16 cellular contexts compared by ENCODE assay signal in the genomic region with DNA sequence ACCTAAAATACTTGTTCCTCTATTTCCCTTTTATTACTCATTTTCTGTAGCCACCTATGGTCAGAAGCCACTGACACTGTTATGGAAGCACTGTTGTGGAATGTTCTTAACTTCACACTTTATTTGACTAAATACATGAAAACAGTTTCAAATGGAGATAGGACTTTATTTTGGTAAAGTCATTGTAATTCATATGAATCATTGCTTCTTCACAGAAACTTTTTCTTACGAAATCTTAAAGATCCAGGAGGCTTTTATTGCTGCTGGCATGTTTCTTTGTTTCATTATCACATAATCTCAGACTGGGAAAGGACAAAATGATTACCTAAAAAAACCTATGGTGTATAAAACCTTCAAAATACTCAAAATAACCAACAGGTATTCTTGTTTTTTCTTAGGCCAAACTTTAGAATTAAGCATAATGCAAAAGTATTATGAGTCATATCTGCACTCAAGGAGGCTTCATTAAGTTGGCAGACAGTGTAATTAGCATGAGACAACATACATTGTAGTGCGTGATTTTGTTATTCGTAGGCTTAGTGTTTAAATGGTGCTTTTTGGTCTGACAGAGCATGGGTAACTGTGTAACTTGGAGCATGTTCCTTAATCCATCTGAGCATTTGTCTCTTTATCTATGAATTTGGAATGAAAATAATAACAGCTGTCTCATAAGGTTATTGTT. TPM values are rescaled to one million over a fixed set of nuclear protein-coding genes. Genes with fewer than 3 reads are reported as not detected.
DNase-seq lines count a peak whose midpoint lies in the region; ATAC-seq and TF ChIP-seq lines count a peak whose summit lies in the region.
"Had no signal": no experiment of that assay in that cellular context is flagged by ENCODE, and none has a peak within 500 bp of the region (broad histone marks: within the 10 kb centered on the region; RNA-seq: fewer than 3 reads in every experiment).

No MANE protein-coding gene starts in this region.

- no peak overlapping the region for H3K23ac ChIP-seq in mesendoderm (ENCODE audit: low read length)

- no peak overlapping the region for H2BK15ac ChIP-seq in mesendoderm (replicated peaks; ENCODE audit: low read depth)

- no peak for DNase-seq in natural killer cell treated with Interleukin-12 subunit alpha and Interleukin-12 subunit beta and Interleukin-15 and Interleukin-18, amount 100 ng/mL, for 72 hours (ENCODE audit: low spot score)
- DNase-seq in natural killer cell (no peak), cardiac fibroblast (ENCODE audit: low read depth in 2 of 2) (peak; percentile 19 to 62), mesendoderm (peak; percentile 1), uterus (no peak), NCI-H69 (lab: John Stamatoyannopoulos, UW) (no peak), T-helper 2 cell (no peak), ecto neural progenitor cell (ENCODE audit: low spot score) (no peak)
- DNase-seq: activated CD8-positive, alpha-beta memory T cell treated with anti-CD3 and anti-CD28 coated beads, Interleukin-2, amount 10 ng/mL, durations not matched to agents 7 days and 5 days; DND-41; effector memory CD4-positive, alpha-beta T cell; NCI-H2171 treated with DMSO at 0.1 percent for 48 hours; PC-9; T1000 had no signal

- H3K4me3 ChIP-seq in cardiac fibroblast (replicated peaks in 1 of 2; ENCODE audit: low read depth in 2 of 2, low read length in 2 of 2): no peak overlapping the region
- H3K4me3 ChIP-seq in mesendoderm (ENCODE audit: low read length): no peak overlapping the region
- H3K4me3 ChIP-seq in uterus: no peak overlapping the region
- H3K4me3 ChIP-seq: PC-9, vagina had no signal

- TF ChIP-seq POLR2A in uterus (IDR thresholded peaks at IDR 0.05): no peak

- H3K4me1 Mint-ChIP-seq in natural killer cell treated with Interleukin-12 subunit alpha and Interleukin-12 subunit beta and Interleukin-15 and Interleukin-18, amount 100 ng/mL, for 72 hours (ENCODE audit: low read depth in 2 of 2): peaks cover 13 to 14% of the 10 kb centered on the region in 2 donors
- peaks cover 30 to 33% of the 10 kb centered on the region in 2 donors for H3K4me1 Mint-ChIP-seq in natural killer cell
- H3K4me1 Mint-ChIP-seq: activated CD8-positive, alpha-beta memory T cell treated with anti-CD3 and anti-CD28 coated beads, Interleukin-2, amount 10 ng/mL, durations not matched to agents 7 days and 5 days had no signal

- no peak overlapping the region for H3K27ac ChIP-seq in mesendoderm (ENCODE audit: low read depth, low read length)
- peak overlapping the region; percentile 62 to 83 for H3K27ac ChIP-seq in uterus
- H3K27ac ChIP-seq: PC-9, vagina had no signal

- H3K9me3 Mint-ChIP-seq in natural killer cell treated with Interleukin-12 subunit alpha and Interleukin-12 subunit beta and Interleukin-15 and Interleukin-18, amount 100 ng/mL, for 72 hours: no peaks in the 10 kb centered on the region
- no peaks in the 10 kb centered on the region for H3K9me3 Mint-ChIP-seq in natural killer cell

- H4K5ac ChIP-seq in mesendoderm (ENCODE audit: low read length): no peak overlapping the region

- TF ChIP-seq CTCF in natural killer cell (IDR thresholded peaks at IDR 0.05) (no peak), cardiac fibroblast (IDR thresholded peaks at IDR 0.05; ENCODE audit: low read depth, low read length) (no peak), uterus (IDR thresholded peaks at IDR 0.05) (no peak)

- H3K4me2 ChIP-seq in mesendoderm (ENCODE audit: low read length): no peak overlapping the region
- H3K4me2 ChIP-seq: PC-9 had no signal

- H3K27me3 ChIP-seq in mesendoderm (ENCODE audit: insufficient read depth, low read length, poor library complexity) (no peaks in the 10 kb centered on the region), uterus (peaks cover 0 to 2% of the 10 kb centered on the region in 2 donors)
- H3K27me3 ChIP-seq: vagina had no signal

- intact Hi-C loops in natural killer cell (cut with micrococcal nuclease): no loop called here
- intact Hi-C loops in uterus (cut with DNase I; ENCODE audit: low total_unique reads): no loop called here

- no peak overlapping the region for H2BK120ac ChIP-seq in mesendoderm (ENCODE audit: low read depth, low read length)

- H3K36me3 ChIP-seq in mesendoderm (ENCODE audit: control insufficient read depth, insufficient read depth, low read length): no peaks in the 10 kb centered on the region
- no peaks in the 10 kb centered on the region for H3K36me3 ChIP-seq in uterus
- H3K36me3 ChIP-seq: vagina had no signal

- H3K56ac ChIP-seq in mesendoderm (ENCODE audit: low read length): no peak overlapping the region

- no CpG with 5 or more reads among the region's 3 CpGs for WGBS in mesendoderm (ENCODE audit: extremely low coverage, insufficient coverage, low lambda C conversion rate)

- H3K4me1 ChIP-seq in mesendoderm (ENCODE audit: control insufficient read depth, low read depth, low read length) (peaks cover 3% of the 10 kb centered on the region), uterus (no peaks in the 10 kb centered on the region)

- H3K9ac ChIP-seq in mesendoderm (ENCODE audit: low read length): no peak overlapping the region

- H3K27ac Mint-ChIP-seq in natural killer cell treated with Interleukin-12 subunit alpha and Interleukin-12 subunit beta and Interleukin-15 and Interleukin-18, amount 100 ng/mL, for 72 hours: peak overlapping the region; percentile 31 to 61
- no peak overlapping the region for H3K27ac Mint-ChIP-seq in natural killer cell
- H3K27ac Mint-ChIP-seq: activated CD8-positive, alpha-beta memory T cell treated with anti-CD3 and anti-CD28 coated beads, Interleukin-2, amount 10 ng/mL, durations not matched to agents 7 days and 5 days had no signal

- H3K9me3 ChIP-seq in uterus: no peaks in the 10 kb centered on the region
- H3K9me3 ChIP-seq: vagina had no signal

- peak in 1 of 2 donors; percentile 43 for ATAC-seq in natural killer cell treated with Interleukin-12 subunit alpha and Interleukin-12 subunit beta and Interleukin-15 and Interleukin-18, amount 100 ng/mL, for 72 hours
- ATAC-seq in natural killer cell: no peak
- ATAC-seq: activated CD8-positive, alpha-beta memory T cell treated with anti-CD3 and anti-CD28 coated beads, Interleukin-2, amount 10 ng/mL, durations not matched to agents 7 days and 5 days had no signal

- H3K4me3 Mint-ChIP-seq in natural killer cell treated with Interleukin-12 subunit alpha and Interleukin-12 subunit beta and Interleukin-15 and Interleukin-18, amount 100 ng/mL, for 72 hours: peak overlapping the region; percentile 32
- no peak overlapping the region for H3K4me3 Mint-ChIP-seq in natural killer cell
- H3K4me3 Mint-ChIP-seq: activated CD8-positive, alpha-beta memory T cell treated with anti-CD3 and anti-CD28 coated beads, Interleukin-2, amount 10 ng/mL, durations not matched to agents 7 days and 5 days had no signal

- H2BK5ac ChIP-seq in mesendoderm (ENCODE audit: low read length): no peak overlapping the region

- H2AK5ac ChIP-seq in mesendoderm (ENCODE audit: low read length): no peak overlapping the region

- no peak overlapping the region for H4K8ac ChIP-seq in mesendoderm (ENCODE audit: low read depth, low read length)

- H3K27me3 Mint-ChIP-seq in natural killer cell treated with Interleukin-12 subunit alpha and Interleukin-12 subunit beta and Interleukin-15 and Interleukin-18, amount 100 ng/mL, for 72 hours: no peaks in the 10 kb centered on the region
- H3K27me3 Mint-ChIP-seq in natural killer cell (ENCODE audit: low read depth in 2 of 2): no peaks in the 10 kb centered on the region
- H3K27me3 Mint-ChIP-seq: activated CD8-positive, alpha-beta memory T cell treated with anti-CD3 and anti-CD28 coated beads, Interleukin-2, amount 10 ng/mL, durations not matched to agents 7 days and 5 days had no signal

- no peak overlapping the region for H3K18ac ChIP-seq in mesendoderm (ENCODE audit: low read length)

- H3K4ac ChIP-seq in mesendoderm (ENCODE audit: low read depth, low read length): no peak overlapping the region

- H3K79me1 ChIP-seq in mesendoderm (ENCODE audit: low read length): no peaks in the 10 kb centered on the region

- H3K36me3 Mint-ChIP-seq in natural killer cell treated with Interleukin-12 subunit alpha and Interleukin-12 subunit beta and Interleukin-15 and Interleukin-18, amount 100 ng/mL, for 72 hours: no peaks in the 10 kb centered on the region
- no peaks in the 10 kb centered on the region for H3K36me3 Mint-ChIP-seq in natural killer cell
- H3K36me3 Mint-ChIP-seq: activated CD8-positive, alpha-beta memory T cell treated with anti-CD3 and anti-CD28 coated beads, Interleukin-2, amount 10 ng/mL, durations not matched to agents 7 days and 5 days had no signal

- no peaks in the 10 kb centered on the region for H3K79me2 ChIP-seq in mesendoderm (ENCODE audit: control insufficient read depth, insufficient read depth, low read length)

RNA-seq across cellular contexts. Expression of a gene that starts 58.0 kb away (rescaled TPM):
- 10 to 100 TPM; 31.5 to 67.1 TPM for total RNA-seq in natural killer cell treated with Interleukin-12 subunit alpha and Interleukin-12 subunit beta and Interleukin-15 and Interleukin-18, amount 100 ng/mL, for 72 hours
- 100 to 1,000 TPM; 103 to 108 (median 108) TPM for total RNA-seq in natural killer cell
- polyA plus RNA-seq in mesendoderm (2013, experiment 1 of 2): 53.0 TPM
- polyA plus RNA-seq in mesendoderm (2013, experiment 2 of 2): 53.9 TPM
- 100 to 1,000 TPM; 136 to 228 (median 179) TPM for total RNA-seq in uterus

RNA-seq across cellular contexts. Expression of a gene that starts 58.1 kb away (rescaled TPM):
- total RNA-seq in natural killer cell treated with Interleukin-12 subunit alpha and Interleukin-12 subunit beta and Interleukin-15 and Interleukin-18, amount 100 ng/mL, for 72 hours: 1 to 10 TPM; 1.5 to 3.3 TPM
- total RNA-seq in natural killer cell (1 to 10 TPM in 2 of 3 donors, under 1 TPM in 1; 0.95 to 1.3 (median 1.3) TPM), uterus (10 to 100 TPM in 1 of 4 donors, 1 to 10 TPM in 1, under 1 TPM in 2; 0.26 to 10.3 (median 3.1) TPM)
- 103 TPM for polyA plus RNA-seq in mesendoderm (2013, experiment 1 of 2)
- polyA plus RNA-seq in mesendoderm (2013, experiment 2 of 2): 100 TPM
- total RNA-seq: skeletal muscle tissue had no signal

Comparison
In these comparisons a context has a peak if more than half of its experiments do, and no peak if none do; other contexts are left out.
1. H3K27ac Mint-ChIP-seq: peak in natural killer cell treated with Interleukin-12 subunit alpha and Interleukin-12 subunit beta and Interleukin-15 and Interleukin-18, amount 100 ng/mL, for 72 hours (2 of 2); none in natural killer cell (0 of 2).
2. DNase-seq: peak in cardiac fibroblast (2 of 2) and mesendoderm (single experiment); none in natural killer cell treated with Interleukin-12 subunit alpha and Interleukin-12 subunit beta and Interleukin-15 and Interleukin-18, amount 100 ng/mL, for 72 hours (single experiment), natural killer cell (single experiment), uterus (0 of 2), NCI-H69 (single experiment), T-helper 2 cell (0 of 5) and ecto neural progenitor cell (single experiment).